Comparison of ENCODE assay signal across 8 cellular contexts in the genomic region with DNA sequence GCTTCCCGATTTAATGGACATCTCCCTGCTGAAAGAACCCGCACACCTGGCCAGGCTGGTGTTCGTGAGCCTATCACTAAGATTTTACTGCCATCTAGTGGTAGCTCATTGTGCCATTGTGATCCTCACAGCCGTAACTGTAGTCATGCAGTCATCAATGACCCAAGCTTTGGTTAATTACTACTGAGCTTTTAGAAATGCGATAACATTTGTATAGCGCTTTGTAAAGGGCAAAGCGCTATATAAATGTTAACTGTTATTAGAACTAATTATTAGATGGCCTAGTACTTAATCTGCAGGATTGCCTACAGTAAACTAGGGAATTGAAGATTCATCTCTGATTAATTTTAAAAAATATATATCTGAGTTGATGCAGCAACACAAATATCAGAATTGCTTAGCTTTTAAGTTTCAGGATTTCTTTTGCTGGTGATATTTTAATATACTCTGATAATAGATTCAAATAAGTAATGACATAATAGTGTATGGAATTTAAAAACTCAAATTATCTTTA.
DNase-seq lines count a peak whose midpoint lies in the region; ATAC-seq, FAIRE-seq and TF ChIP-seq lines count a peak whose summit lies in the region.

No MANE protein-coding gene starts in this region.

- WGBS in mammary epithelial cell (ENCODE audit: low coverage, missing lambda C conversion rate): 5% methylated on average over 7 of the region's 7 CpGs

- H3K36me3 ChIP-seq in mammary epithelial cell (ENCODE audit: insufficient read depth, low read length): no peaks in the 10 kb centered on the region
- no peaks in the 10 kb centered on the region for H3K36me3 ChIP-seq in kidney (ENCODE audit: control insufficient read depth in 1 of 2, insufficient read depth in 2 of 2, low read length in 2 of 2)

- no peak overlapping the region for H2AFZ ChIP-seq in mammary epithelial cell (ENCODE audit: low read depth, low read length)

- peak; percentile 79 to 81 for TF ChIP-seq CTCF in mammary epithelial cell (conservative IDR thresholded peaks at IDR 0.05 in 1 of 2, IDR thresholded peaks at IDR 0.05 in 1 of 2; ENCODE audit: extremely low read depth in 1 of 2, insufficient read depth in 1 of 2, low read depth in 1 of 2, low read length in 2 of 2)
- peak; percentile 77 for TF ChIP-seq CTCF in kidney (IDR thresholded peaks at IDR 0.05; ENCODE audit: borderline replicate concordance, extremely low read depth, insufficient read depth)

- H3K4me1 ChIP-seq in mammary epithelial cell (ENCODE audit: insufficient read depth, low read length): no peaks in the 10 kb centered on the region
- no peaks in the 10 kb centered on the region for H3K4me1 ChIP-seq in kidney (ENCODE audit: control insufficient read depth in 1 of 2, insufficient read depth in 1 of 2, low read depth in 1 of 2, low read length in 2 of 2)

- no peaks in the 10 kb centered on the region for H3K27me3 ChIP-seq in mammary epithelial cell (ENCODE audit: insufficient read depth, low read length)

- H3K4me3 ChIP-seq in mammary epithelial cell (replicated peaks in 1 of 3; ENCODE audit: insufficient read depth in 1 of 3, low read depth in 2 of 3, low read length in 3 of 3): no peak overlapping the region
- no peak overlapping the region for H3K4me3 ChIP-seq in kidney (ENCODE audit: low read length in 2 of 2)

- in situ Hi-C loops in mammary epithelial cell (cut with MboI; ENCODE audit: low sequenced_read_pairs in 2 of 2): loop anchor here (5.0 to 25.0 kb wide), 4 partner anchors 314 to 1004 kb away; no protein-coding TSS in a partner anchor

- intact Hi-C loops in mammary epithelial cell (cut with micrococcal nuclease) (loop anchor here (1.0 to 10.0 kb wide), 9 partner anchors 56 to 1466 kb away; no protein-coding TSS in a partner anchor), kidney (cut with DNase I) (loop anchor here (10.0 kb wide), 2 partner anchors 586 to 1016 kb away; no protein-coding TSS in a partner anchor)

- BruUV-seq in mammary epithelial cell (replicated peaks; lab: Mats Ljungman, UMichigan): no TSS peak

- no peaks in the 10 kb centered on the region for H3K9me3 ChIP-seq in mammary epithelial cell (replicated peaks; ENCODE audit: insufficient read depth, low read length)
- no peaks in the 10 kb centered on the region for H3K9me3 ChIP-seq in kidney (ENCODE audit: control insufficient read depth in 1 of 2, low read length in 2 of 2)

- H3K9ac ChIP-seq in mammary epithelial cell (ENCODE audit: insufficient read depth, low read length) (no peak overlapping the region), kidney (ENCODE audit: low read length in 2 of 2) (no peak overlapping the region)

- peak; percentile 60 for DNase-seq in AG08396 (ENCODE audit: low spot score)
- DNase-seq in NCI-H2029 treated with DMSO at 0.1 percent for 48 hours (lab: John Stamatoyannopoulos, UW): peak; percentile 49
- DNase-seq in UCSD-AML1 (lab: John Stamatoyannopoulos, UW; ENCODE audit: unreplicated experiment): peak; percentile 34
- DNase-seq in mammary epithelial cell: peak; percentile 66
- DNase-seq in kidney: no peak
- DNase-seq in stimulated activated CD4-positive, alpha-beta T cell treated with anti-CD3 and anti-CD28 coated beads, Interleukin-2, amount 100 ng/mL, for 48 hours: peak; percentile 34 to 43

- H4K20me1 ChIP-seq in mammary epithelial cell (ENCODE audit: insufficient read depth, low read length): no peaks in the 10 kb centered on the region

- dilution Hi-C loops in mammary epithelial cell (cut with HindIII; ENCODE audit: low sequenced_read_pairs): no loop called here

- ATAC-seq in GM18868 (IDR thresholded peaks at IDR 0.05; ENCODE audit: unreplicated experiment) (peak; percentile 97), HG03064 (IDR thresholded peaks at IDR 0.05; ENCODE audit: low read depth, unreplicated experiment) (peak; percentile 92)

- FAIRE-seq in kidney (lab: Jason Lieb, UNC): peak; percentile 65

- no peak overlapping the region for H3K4me2 ChIP-seq in mammary epithelial cell (ENCODE audit: insufficient read depth, low read depth, low read length)

- no peaks in the 10 kb centered on the region for H3K79me2 ChIP-seq in mammary epithelial cell (ENCODE audit: insufficient read depth, low read length)

- H3K27ac ChIP-seq in mammary epithelial cell (ENCODE audit: insufficient read depth, low read depth, low read length): no peak overlapping the region
- no peak overlapping the region for H3K27ac ChIP-seq in kidney (ENCODE audit: low read depth in 2 of 2, low read length in 2 of 2)

- CTCF ChIA-PET in mammary epithelial cell (lab: Charles Lee; ENCODE audit: low non-redundant PET): interaction anchor here (1.1 kb wide), 2 partner anchors 58 to 316 kb away, joined by 5 to 7 read pairs; no protein-coding TSS in a partner anchor
